8 cellular contexts compared by ENCODE assay signal in the genomic region with DNA sequence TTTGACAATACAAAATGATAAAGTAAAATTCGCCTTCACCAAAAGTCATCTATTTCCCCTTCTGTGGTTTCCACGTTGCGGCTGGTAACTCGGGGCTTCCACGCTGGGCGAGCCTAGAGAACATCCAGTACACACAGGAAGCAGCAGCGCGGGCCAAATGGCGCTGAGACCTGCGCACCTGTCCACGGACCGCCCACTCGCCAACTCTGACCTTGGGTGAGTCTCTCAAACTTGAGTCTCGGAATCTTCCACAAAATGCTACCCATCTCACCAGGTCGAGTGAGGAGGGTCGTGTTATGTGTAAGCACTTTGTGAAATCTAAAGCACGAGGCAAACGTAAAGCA. TPM values are rescaled to one million over a fixed set of nuclear protein-coding genes. Genes with fewer than 3 reads are reported as not detected.
DNase-seq lines count a peak whose midpoint lies in the region; ATAC-seq and TF ChIP-seq lines count a peak whose summit lies in the region.

No MANE protein-coding gene starts in this region.

- CTCF ChIA-PET in GM10248 (lab: Yijun Ruan, JAX) (interaction anchor here (0.9 to 4.0 kb wide), 6 partner anchors 9 to 485 kb away, joined by 3 to 22 read pairs (median 8); no protein-coding TSS in a partner anchor), mammary epithelial cell (lab: Charles Lee; ENCODE audit: low non-redundant PET) (interaction anchor here (0.7 to 1.1 kb wide), 2 partner anchors 484 to 485 kb away, joined by 4 to 11 read pairs; no protein-coding TSS in a partner anchor)

- H3F3A ChIP-seq in GM23338 (replicated peaks; ENCODE audit: low read depth), result 0 out of 2 replicates have a peak, but pooled peaks cover 5% of the 10 kb centered on the region

- H3K36me3 ChIP-seq in GM23338 (ENCODE audit: insufficient read depth), result peaks cover 13% of the 10 kb centered on the region; the same call in 1 of the 2 replicates
- H3K36me3 ChIP-seq in mammary epithelial cell (ENCODE audit: insufficient read depth, low read length), result no peaks in the 10 kb centered on the region
- no peaks in the 10 kb centered on the region for H3K36me3 ChIP-seq in lower lobe of right lung

- in situ Hi-C loops in mammary epithelial cell (cut with MboI; ENCODE audit: low sequenced_read_pairs in 2 of 2), result loop anchor here in 1 of 2 donors (10.0 kb wide), 1 partner anchor 205 kb away; no protein-coding TSS in a partner anchor

- H3K4me3 Mint-ChIP-seq in GM23338, result no peak overlapping the region

- POLR2A ChIA-PET in GM10248 (lab: Yijun Ruan, JAX), result interaction anchor here (1.2 kb wide), 1 partner anchor 13 kb away, joined by 6 read pairs; no protein-coding TSS in a partner anchor

- no peaks in the 10 kb centered on the region for H3K9me2 ChIP-seq in GM23338 (ENCODE audit: insufficient read depth)

- H2AFZ ChIP-seq in GM23338 (peak overlapping the region; percentile 61; the same call in 1 of the 2 replicates), mammary epithelial cell (ENCODE audit: low read depth, low read length) (peak overlapping the region; percentile 99)

- peaks cover 14% of the 10 kb centered on the region for H3K4me1 Mint-ChIP-seq in GM23338

- no peaks in the 10 kb centered on the region for H3K9me3 ChIP-seq in mammary epithelial cell (replicated peaks; ENCODE audit: insufficient read depth, low read length)
- H3K9me3 ChIP-seq in lower lobe of right lung, result no peaks in the 10 kb centered on the region

- H3K9me3 Mint-ChIP-seq in GM23338, result no peaks in the 10 kb centered on the region

- intact Hi-C loops in mammary epithelial cell (cut with micrococcal nuclease), result loop anchor here (5.0 to 10.0 kb wide), 2 partner anchors 115 to 142 kb away; no protein-coding TSS in a partner anchor
- intact Hi-C loops in lower lobe of right lung (cut with DNase I), result loop anchor here (5.0 kb wide), 1 partner anchor 322 kb away; no protein-coding TSS in a partner anchor

- H3K9ac ChIP-seq in mammary epithelial cell (ENCODE audit: insufficient read depth, low read length), result peak overlapping the region; percentile 63

- ATAC-seq in GM23338 (peak; percentile 5; the same call in 2 of the 3 replicates), lower lobe of right lung (peak; percentile 59 to 71)

- no peaks in the 10 kb centered on the region; the same call in 1 of the 2 replicates for H4K20me1 ChIP-seq in GM23338 (replicated peaks; ENCODE audit: insufficient read depth)
- no peaks in the 10 kb centered on the region for H4K20me1 ChIP-seq in mammary epithelial cell (ENCODE audit: insufficient read depth, low read length)

- TF ChIP-seq CTCF in GM10248 (IDR thresholded peaks at IDR 0.05; ENCODE audit: control extremely low read depth, extremely low read depth, low read depth, missing control alignments), result no peak
- TF ChIP-seq CTCF in GM23338 (conservative IDR thresholded peaks at IDR 0.05; ENCODE audit: low read depth in 2 of 2), result no peak
- no peak for TF ChIP-seq CTCF in mammary epithelial cell (conservative IDR thresholded peaks at IDR 0.05 in 1 of 2, IDR thresholded peaks at IDR 0.05 in 1 of 2; ENCODE audit: extremely low read depth in 1 of 2, insufficient read depth in 1 of 2, low read depth in 1 of 2, low read length in 2 of 2)
- no peak for TF ChIP-seq CTCF in lower lobe of right lung (IDR thresholded peaks at IDR 0.05)

- H3K4me2 ChIP-seq in GM23338, result peak overlapping the region; percentile 92
- H3K4me2 ChIP-seq in mammary epithelial cell (ENCODE audit: insufficient read depth, low read depth, low read length), result peak overlapping the region; percentile 96

- H3K27me3 ChIP-seq in GM23338 (ENCODE audit: insufficient read depth), result no peaks in the 10 kb centered on the region
- H3K27me3 ChIP-seq in mammary epithelial cell (ENCODE audit: insufficient read depth, low read length), result no peaks in the 10 kb centered on the region
- no peaks in the 10 kb centered on the region for H3K27me3 ChIP-seq in lower lobe of right lung (ENCODE audit: low read depth)

- H3K27me3 Mint-ChIP-seq in GM23338 (ENCODE audit: insufficient read depth, low read depth, poor library complexity), result peaks cover 3% of the 10 kb centered on the region

- dilution Hi-C loops in mammary epithelial cell (cut with HindIII; ENCODE audit: low sequenced_read_pairs), result loop anchor here (25.0 kb wide), 1 partner anchor 322 kb away; no protein-coding TSS in a partner anchor

- H3K27ac Mint-ChIP-seq in GM23338, result no peak overlapping the region

- H3K79me2 ChIP-seq in GM23338 (replicated peaks; ENCODE audit: insufficient read depth) (peaks cover 22% of the 10 kb centered on the region), mammary epithelial cell (ENCODE audit: insufficient read depth, low read length) (peaks cover 18% of the 10 kb centered on the region)

- H3K4me3 ChIP-seq in GM23338, result peak overlapping the region; percentile 62
- peak overlapping the region; percentile 78 to 99 (median 87) for H3K4me3 ChIP-seq in mammary epithelial cell (replicated peaks in 1 of 3; ENCODE audit: insufficient read depth in 1 of 3, low read depth in 2 of 3, low read length in 3 of 3)
- peak overlapping the region; percentile 85 for H3K4me3 ChIP-seq in lower lobe of right lung

- BruUV-seq in mammary epithelial cell (replicated peaks; lab: Mats Ljungman, UMichigan), result TSS peak; percentile 55

- DNase-seq in GM10248 (ENCODE audit: extremely low spot score), result peak; percentile 61
- DNase-seq in GM23338 (ENCODE audit: low spot score), result no peak
- DNase-seq in M059J (ENCODE audit: low read depth), result peak; percentile 61
- DNase-seq in UCSD-AML1 (lab: John Stamatoyannopoulos, UW; ENCODE audit: unreplicated experiment), result peak; percentile 72
- DNase-seq in mammary epithelial cell, result peak; percentile 49
- DNase-seq in lower lobe of right lung, result peak; percentile 68
- DNase-seq in stimulated activated CD8-positive, alpha-beta memory T cell treated with anti-CD3 and anti-CD28 coated beads, Interleukin-7, amount 100 ng/mL, for 4 hours (ENCODE audit: low read depth in 2 of 2), result peak; percentile 42 to 62
- DNase-seq in hippocampal formation (lab: John Stamatoyannopoulos, UW), result no peak

- WGBS in mammary epithelial cell (ENCODE audit: low coverage, missing lambda C conversion rate), result under 1% methylated on average over 17 of the region's 18 CpGs

- peak overlapping the region; percentile 98 for H3K27ac ChIP-seq in GM23338 (ENCODE audit: low read depth)
- H3K27ac ChIP-seq in mammary epithelial cell (ENCODE audit: insufficient read depth, low read depth, low read length), result peak overlapping the region; percentile 32
- peak overlapping the region; percentile 79 for H3K27ac ChIP-seq in lower lobe of right lung

- peaks cover 12% of the 10 kb centered on the region; the same call in 1 of the 2 replicates for H3K4me1 ChIP-seq in GM23338 (ENCODE audit: insufficient read depth)
- peaks cover 26% of the 10 kb centered on the region for H3K4me1 ChIP-seq in mammary epithelial cell (ENCODE audit: insufficient read depth, low read length)
- H3K4me1 ChIP-seq in lower lobe of right lung, result peaks cover 16% of the 10 kb centered on the region

- H3K36me3 Mint-ChIP-seq in GM23338 (ENCODE audit: low read depth), result peaks cover 36% of the 10 kb centered on the region; the same call in 2 of the 3 replicates

RNA-seq across cellular contexts. Expression of a gene that starts 0.8 kb away (rescaled TPM):
- 57.5 and 85.4 TPM in 2 replicates for total RNA-seq in GM23338 (2014; rRNA removed; shearing (Covaris generic))
- polyA plus RNA-seq in GM23338 (2016; fragmentation: Nextera tagmentation; extraction: Ambion mirVana) (81.1 and 84.7 TPM in 2 replicates), mammary epithelial cell (19.1 TPM)
- 19.8 and 44.0 TPM in 2 replicates for total RNA-seq in M059J (2014; rRNA removed; shearing (Covaris generic))
- total RNA-seq in mammary epithelial cell (10 to 100 TPM; 15.5 to 41.3 TPM), lower lobe of right lung (18.0 TPM)
- 30.7 TPM for polyA minus RNA-seq in mammary epithelial cell

RNA-seq across cellular contexts. Expression of a gene that starts 57.7 kb away (rescaled TPM):
- total RNA-seq in GM23338 (2014; rRNA removed; shearing (Covaris generic)), result 0.74 and 1.2 TPM in 2 replicates
- polyA plus RNA-seq in GM23338 (2016; fragmentation: Nextera tagmentation; extraction: Ambion mirVana), result 0.35 and 1.3 TPM in 2 replicates
- total RNA-seq in M059J (2014; rRNA removed; shearing (Covaris generic)), result 0.07 and 1.2 TPM in 2 replicates
- 1 to 10 TPM in 1 of 2 donors, under 1 TPM in 1; 0.50 to 1.1 TPM for total RNA-seq in mammary epithelial cell
- 0.15 TPM for polyA plus RNA-seq in mammary epithelial cell
- polyA minus RNA-seq in mammary epithelial cell, result 2.0 TPM
- total RNA-seq in lower lobe of right lung, result 105 TPM

Comparison
In these comparisons a context has a peak if more than half of its experiments do, and no peak if none do; other contexts are left out.
1. DNase-seq: peak in GM10248 (single experiment), M059J (single experiment), UCSD-AML1 (single experiment), mammary epithelial cell (single experiment), lower lobe of right lung (single experiment) and stimulated activated CD8-positive, alpha-beta memory T cell treated with anti-CD3 and anti-CD28 coated beads, Interleukin-7, amount 100 ng/mL, for 4 hours (2 of 2); none in GM23338 (single experiment) and hippocampal formation (0 of 2).
2. H3K27ac ChIP-seq: peak in every context shown above with its lines; median percentile 98 in GM23338; 79 in lower lobe of right lung; 32 in mammary epithelial cell.
3. RNA of a gene that starts 57.7 kb away (total RNA-seq): 105 TPM in lower lobe of right lung (single experiment); 0.74 to 1.2 TPM in GM23338, 0.07 to 1.2 TPM in M059J and 0.50 to 1.1 TPM in mammary epithelial cell; every median in the first group is over 10 times any median in the second.
4. Peak in every context shown above with its lines, with median percentiles within 50 percentile points of each other: H3K4me3 ChIP-seq.